Comparison of ENCODE assay signal across 8 cellular contexts in genomic region chr22:50731811-50732624, GRCh38. TPM values are rescaled to one million over a fixed set of nuclear protein-coding genes. Genes with fewer than 3 reads are reported as not detected.
DNase-seq lines count a peak whose midpoint lies in the region; ATAC-seq and TF ChIP-seq lines count a peak whose summit lies in the region.

No MANE protein-coding gene starts in this region.

- no TSS peak for BruUV-seq in PC-3 (replicated peaks; lab: Mats Ljungman, UMichigan)

- POLR2A ChIA-PET in PC-3 (lab: Charles Lee; ENCODE audit: unreplicated experiment): no interaction called here

- H3K4me3 ChIP-seq in PC-3 (ENCODE audit: low read length): no peak overlapping the region
- H3K4me3 ChIP-seq in fibroblast of villous mesenchyme (ENCODE audit: low read depth, low read length): no peak overlapping the region
- H3K4me3 ChIP-seq in uterus: no peak overlapping the region

- no peaks in the 10 kb centered on the region for H3K36me3 Mint-ChIP-seq in T-helper 2 cell treated with Interferon-gamma antibody and Interleukin-4, amounts not matched to agents 5 μg/mL and 100 μg/mL, for 36 hours (ENCODE audit: low read depth)
- H3K36me3 Mint-ChIP-seq in activated T-cell treated with anti-CD3 and anti-CD28 coated beads, Interleukin-2, amount 50 U/mL, for 72 hours (ENCODE audit: insufficient read depth in 2 of 2): no peaks in the 10 kb centered on the region

- H3K9me3 ChIP-seq in PC-3 (ENCODE audit: low read length) (no peaks in the 10 kb centered on the region), uterus (no peaks in the 10 kb centered on the region)

- no peak overlapping the region for H3K27ac Mint-ChIP-seq in T-helper 2 cell treated with Interferon-gamma antibody and Interleukin-4, amounts not matched to agents 5 μg/mL and 100 μg/mL, for 36 hours
- H3K27ac Mint-ChIP-seq in activated T-cell treated with anti-CD3 and anti-CD28 coated beads, Interleukin-2, amount 50 U/mL, for 72 hours: no peak overlapping the region

- peak overlapping the region; percentile 75 for H2AFZ ChIP-seq in PC-3 (ENCODE audit: low read length)

- 0 out of 2 replicates have a peak overlapping the region, but pooled peaks have one; percentile 19 for H3K4me2 ChIP-seq in PC-3 (ENCODE audit: low read length)

- H3K9ac ChIP-seq in PC-3 (ENCODE audit: low read length): peak overlapping the region; percentile 42

- ATAC-seq in PC-3 (peak; percentile 96), GM21717 (IDR thresholded peaks at IDR 0.05; ENCODE audit: unreplicated experiment) (no peak)
- peak; percentile 88 to 92 for ATAC-seq in activated T-cell treated with anti-CD3 and anti-CD28 coated beads, Interleukin-2, amount 50 U/mL, for 72 hours (replicated peaks in 1 of 2)

- intact Hi-C loops in PC-3 (cut with micrococcal nuclease) (no loop called here), posterior vena cava (cut with DNase I) (no loop called here), uterus (cut with DNase I; ENCODE audit: low total_unique reads) (no loop called here)

- no peaks in the 10 kb centered on the region for H3K27me3 ChIP-seq in PC-3 (ENCODE audit: low read length)
- H3K27me3 ChIP-seq in uterus: no peaks in the 10 kb centered on the region

- H3K27me3 Mint-ChIP-seq in T-helper 2 cell treated with Interferon-gamma antibody and Interleukin-4, amounts not matched to agents 5 μg/mL and 100 μg/mL, for 36 hours (ENCODE audit: low read depth): no peaks in the 10 kb centered on the region
- H3K27me3 Mint-ChIP-seq in activated T-cell treated with anti-CD3 and anti-CD28 coated beads, Interleukin-2, amount 50 U/mL, for 72 hours (ENCODE audit: low read depth): no peaks in the 10 kb centered on the region

- H4K20me1 ChIP-seq in PC-3 (ENCODE audit: low read length): no peaks in the 10 kb centered on the region

- H3K4me3 Mint-ChIP-seq in T-helper 2 cell treated with Interferon-gamma antibody and Interleukin-4, amounts not matched to agents 5 μg/mL and 100 μg/mL, for 36 hours: no peak overlapping the region
- no peak overlapping the region for H3K4me3 Mint-ChIP-seq in activated T-cell treated with anti-CD3 and anti-CD28 coated beads, Interleukin-2, amount 50 U/mL, for 72 hours

- TF ChIP-seq POLR2A in uterus (IDR thresholded peaks at IDR 0.05): no peak

- peak; percentile 80 for TF ChIP-seq CTCF in PC-3 (conservative IDR thresholded peaks at IDR 0.05; ENCODE audit: low read depth, low read length)
- TF ChIP-seq CTCF in fibroblast of villous mesenchyme (IDR thresholded peaks at IDR 0.05; ENCODE audit: insufficient read depth, low read depth, low read length): peak; percentile 90
- TF ChIP-seq CTCF in uterus (IDR thresholded peaks at IDR 0.05): peak; percentile 31 to 60 (median 54)

- H3K9me2 ChIP-seq in PC-3 (replicated peaks; ENCODE audit: low read length): no peaks in the 10 kb centered on the region

- H3F3A ChIP-seq in PC-3 (ENCODE audit: low read length, unreplicated experiment): no peaks in the 10 kb centered on the region

- H3K4me1 ChIP-seq in PC-3 (ENCODE audit: insufficient read depth, low read length) (no peaks in the 10 kb centered on the region; the same call in 1 of the 2 replicates), uterus (no peaks in the 10 kb centered on the region)

- H3K36me3 ChIP-seq in PC-3 (ENCODE audit: low read depth, low read length): no peaks in the 10 kb centered on the region
- no peaks in the 10 kb centered on the region for H3K36me3 ChIP-seq in uterus

- H3K79me2 ChIP-seq in PC-3 (ENCODE audit: low read length): no peaks in the 10 kb centered on the region

- no peaks in the 10 kb centered on the region for H3K4me1 Mint-ChIP-seq in T-helper 2 cell treated with Interferon-gamma antibody and Interleukin-4, amounts not matched to agents 5 μg/mL and 100 μg/mL, for 36 hours (ENCODE audit: low read depth)
- H3K4me1 Mint-ChIP-seq in activated T-cell treated with anti-CD3 and anti-CD28 coated beads, Interleukin-2, amount 50 U/mL, for 72 hours (ENCODE audit: low read depth): no peaks in the 10 kb centered on the region

- H3K27ac ChIP-seq in PC-3 (ENCODE audit: low read length) (no peak overlapping the region), uterus (no peak overlapping the region)

- DNase-seq in T-helper 2 cell (peak in 4 of 5 experiments; percentile 17 to 74 (median 48)), PC-3 (peak; percentile 56), fibroblast of villous mesenchyme (ENCODE audit: low read depth) (peak; percentile 45), posterior vena cava (ENCODE audit: low spot score) (peak; percentile 76), uterus (peak; percentile 24 to 27)
- DNase-seq in T-helper 2 cell treated with Interferon-gamma antibody and Interleukin-4, amounts not matched to agents 5 μg/mL and 100 μg/mL, for 36 hours (ENCODE audit: low spot score): no peak
- peak; percentile 57 to 63 for DNase-seq in activated T-cell treated with anti-CD3 and anti-CD28 coated beads, Interleukin-2, amount 50 U/mL, for 72 hours

- CTCF ChIA-PET in PC-3 (lab: Charles Lee): no interaction called here

- H3K9me3 Mint-ChIP-seq in T-helper 2 cell treated with Interferon-gamma antibody and Interleukin-4, amounts not matched to agents 5 μg/mL and 100 μg/mL, for 36 hours: no peaks in the 10 kb centered on the region
- H3K9me3 Mint-ChIP-seq in activated T-cell treated with anti-CD3 and anti-CD28 coated beads, Interleukin-2, amount 50 U/mL, for 72 hours: no peaks in the 10 kb centered on the region

RNA-seq across cellular contexts. Expression of gene ACR, which starts 6.0 kb away (rescaled TPM):
- not detected in 2 replicates for total RNA-seq in PC-3 (2014; rRNA removed)
- total RNA-seq in activated T-cell treated with anti-CD3 and anti-CD28 coated beads, Interleukin-2, amount 50 U/mL, for 72 hours: not detected
- total RNA-seq in fibroblast of villous mesenchyme: not detected in 2 replicates
- 1 to 10 TPM in 1 of 2 donors, under 1 TPM in 1; 0.65 to 2.6 TPM for total RNA-seq in posterior vena cava
- total RNA-seq in uterus: 1 to 10 TPM in 1 of 4 donors, under 1 TPM in 1, not detected in 2; 0.35 to 7.9 TPM

RNA-seq across cellular contexts. Expression of gene RABL2B, which starts 51.4 kb away (rescaled TPM):
- 6.3 and 6.6 TPM in 2 replicates for total RNA-seq in PC-3 (2014; rRNA removed)
- total RNA-seq in activated T-cell treated with anti-CD3 and anti-CD28 coated beads, Interleukin-2, amount 50 U/mL, for 72 hours: 10 to 100 TPM; 26.6 to 29.4 TPM
- 16.4 and 18.6 TPM in 2 replicates for total RNA-seq in fibroblast of villous mesenchyme
- total RNA-seq in posterior vena cava: 10 to 100 TPM; 15.9 to 19.2 TPM
- total RNA-seq in uterus: 10 to 100 TPM in 2 of 4 donors, 1 to 10 TPM in 2; 1.2 to 38.5 (median 11.5) TPM

RNA-seq across cellular contexts. Expression of gene SHANK3, which starts 59.4 kb away (rescaled TPM):
- total RNA-seq in PC-3 (2014; rRNA removed) (3.7 and 6.8 TPM in 2 replicates), fibroblast of villous mesenchyme (0.64 and 0.86 TPM in 2 replicates), posterior vena cava (10 to 100 TPM; 24.2 to 34.4 TPM), uterus (100 to 1,000 TPM in 1 of 4 donors, 10 to 100 TPM in 2, 1 to 10 TPM in 1; 8.6 to 101 (median 16.9) TPM)
- total RNA-seq in activated T-cell treated with anti-CD3 and anti-CD28 coated beads, Interleukin-2, amount 50 U/mL, for 72 hours: under 1 TPM; 0.19 to 0.24 TPM
